26 cellular contexts compared by ENCODE assay signal in the genomic region with DNA sequence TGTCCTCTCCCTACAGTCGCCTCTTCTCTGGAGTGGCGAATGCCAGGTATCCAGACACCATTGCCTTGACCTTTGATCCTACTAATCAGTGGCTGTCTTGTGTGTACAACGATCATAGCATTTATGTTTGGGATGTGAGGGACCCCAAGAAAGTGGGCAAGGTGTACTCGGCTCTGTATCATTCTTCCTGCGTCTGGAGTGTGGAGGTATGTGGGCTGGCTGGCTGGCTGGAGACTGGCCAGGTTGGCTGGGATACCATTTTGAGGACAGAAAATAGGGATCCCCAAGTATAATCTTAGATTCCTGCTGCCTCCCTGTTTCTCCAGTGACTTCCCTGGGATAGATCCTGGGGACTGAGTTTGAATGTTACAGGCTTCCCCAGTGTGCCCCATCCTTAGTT.
"Had no signal": no experiment of that assay in that cellular context is flagged by ENCODE, and none has a peak within 500 bp of the region (broad histone marks: within the 10 kb centered on the region; RNA-seq: fewer than 3 reads in every experiment).

No MANE protein-coding gene starts in this region.

- H3K4me3 ChIP-seq: stomach, suprapubic skin, testis, thoracic aorta, thyroid gland, tibial artery, tibial nerve, transverse colon, upper lobe of left lung, upper lobe of right lung, uterus, vagina had no signal

- DNase-seq: stimulated activated CD4-positive, alpha-beta T cell treated with anti-CD3 and anti-CD28 coated beads, Interleukin-2, amount 100 ng/mL, for 48 hours; stimulated activated CD4-positive, alpha-beta T cell treated with anti-CD3 and anti-CD28 coated beads, Interleukin-4, amount 100 ng/mL, for 1 hour; stimulated activated CD4-positive, alpha-beta T cell treated with anti-CD3 and anti-CD28 coated beads, Interleukin-4, amount 100 ng/mL, for 24 hours; stimulated activated CD4-positive, alpha-beta T cell treated with anti-CD3 and anti-CD28 coated beads, Interleukin-4, amount 100 ng/mL, for 4 hours; stimulated activated CD8-positive, alpha-beta memory T cell treated with anti-CD3 and anti-CD28 coated beads, Interleukin-4, amount 100 ng/mL, for 48 hours; stimulated activated naive B cell treated with anti-CD40 and anti-IgM and Interleukin-4, amounts not matched to agents 10 μg/mL and 1 μg/mL and 100 μg/mL, for 72 hours; stimulated activated naive CD4-positive, alpha-beta T cell; stimulated activated naive CD4-positive, alpha-beta T cell treated with Interleukin-2 at 50 U/mL for 16 hours; stimulated activated naive CD8-positive, alpha-beta T cell treated with anti-CD3 and anti-CD28 coated beads, Interleukin-15, amount 100 ng/mL, for 72 hours; stimulated activated naive CD8-positive, alpha-beta T cell treated with anti-CD3 and anti-CD28 coated beads, Interleukin-15, Interleukin-2, amounts not matched to agents 100 U/mL and 50 U/mL, for 24 hours; stomach; substantia nigra; testis; thyroid gland; tibial artery; transverse colon; trophoblast cell; upper lobe of left lung; upper lobe of right lung; uterus had no signal

- H3K27me3 ChIP-seq: stomach, suprapubic skin, testis, thyroid gland, tibial artery, tibial nerve, transverse colon, upper lobe of left lung, upper lobe of right lung, uterus, vagina had no signal

- H3K36me3 ChIP-seq: uterus had no signal

- H3K4me1 ChIP-seq: thyroid gland, tibial artery, upper lobe of right lung, uterus had no signal

- ATAC-seq: stimulated activated effector memory CD8-positive, alpha-beta T cell treated with anti-CD3 and anti-CD28 coated beads, Interleukin-12 subunit alpha, Interleukin-12 subunit beta, amount 100 ng/mL, for 72 hours; stimulated activated memory B cell treated with anti-CD40 and anti-IgM and Interleukin-4, amounts not matched to agents 10 μg/mL and 1 μg/mL and 100 μg/mL, for 72 hours; stimulated activated naive B cell treated with anti-CD40 and anti-IgM and Interleukin-4, amounts not matched to agents 10 μg/mL and 1 μg/mL and 100 μg/mL, for 72 hours; stimulated activated naive CD8-positive, alpha-beta T cell treated with anti-CD3 and anti-CD28 coated beads, Interleukin-15, amount 100 ng/mL, for 72 hours; stimulated activated naive CD8-positive, alpha-beta T cell treated with anti-CD3 and anti-CD28 coated beads, Interleukin-15, Interleukin-2, amounts not matched to agents 100 U/mL and 50 U/mL, for 24 hours; upper lobe of right lung had no signal

- H3K9me3 ChIP-seq: stomach, suprapubic skin, testis, thoracic aorta, thyroid gland, tibial artery, tibial nerve, transverse colon, upper lobe of left lung, upper lobe of right lung, uterus, vagina had no signal

- H3K27ac ChIP-seq: stomach, suprapubic skin, testis, thoracic aorta, thyroid gland, tibial artery, tibial nerve, transverse colon, upper lobe of left lung, upper lobe of right lung, uterus, vagina had no signal
